37 cellular contexts compared by ENCODE assay signal in the genomic region with DNA sequence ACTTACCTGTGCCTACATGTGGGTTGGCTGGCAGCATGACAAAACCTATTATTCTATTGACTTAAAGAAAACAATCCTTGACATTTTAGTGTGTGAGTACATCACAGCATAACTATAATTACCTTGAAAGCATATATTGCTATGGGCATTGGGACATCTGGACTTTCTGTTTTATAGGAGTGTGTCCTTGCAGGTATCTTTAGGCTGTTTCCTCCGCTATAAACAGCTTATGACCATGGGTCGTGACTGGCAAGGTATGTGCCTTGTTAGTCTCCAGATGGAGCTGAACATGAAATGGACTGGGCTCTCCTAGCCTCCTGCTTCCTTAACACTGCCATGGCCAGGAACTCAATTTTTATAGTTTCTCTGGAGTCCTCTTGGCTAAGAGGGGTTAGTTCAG.
"Had no signal": no experiment of that assay in that cellular context is flagged by ENCODE, and none has a peak within 500 bp of the region (broad histone marks: within the 10 kb centered on the region; RNA-seq: fewer than 3 reads in every experiment).

No MANE protein-coding gene starts in this region.

- H3K4me2 ChIP-seq: KMS-11, PC-9 had no signal

- H2AFZ ChIP-seq: PC-9 had no signal

- ATAC-seq: activated CD8-positive, alpha-beta T cell treated with anti-CD3 and anti-CD28 coated beads for 36 hours; activated T-cell treated with anti-CD3 and anti-CD28 coated beads, Interleukin-2, amount 50 U/mL, for 72 hours; activated T-helper 17 cell treated with anti-CD3 and anti-CD28 coated beads, Interleukin-2, amount 50 U/mL, for 72 hours; body of pancreas; Right ventricle myocardium inferior had no signal

- H3K27ac ChIP-seq: ascending aorta, body of pancreas, KMS-11, PC-9, RWPE1, WERI-Rb-1 had no signal

- H3K27me3 ChIP-seq: ascending aorta, body of pancreas had no signal

- H3K36me3 ChIP-seq: ascending aorta, WERI-Rb-1 had no signal

- H3K4me1 ChIP-seq: ascending aorta, body of pancreas had no signal

- H3K4me3 ChIP-seq: ascending aorta, body of pancreas, PC-9 had no signal

- FAIRE-seq: bronchial epithelial cell, RCC 7860 had no signal

- H3K9ac ChIP-seq: KMS-11 had no signal

- H3K9me3 ChIP-seq: ascending aorta, body of pancreas had no signal

- DNase-seq: activated CD4-positive, alpha-beta T cell treated with anti-CD3 and anti-CD28 coated beads, Interleukin-2, amount 10 ng/mL, durations not matched to agents 24 days and 14 days; activated CD4-positive, alpha-beta T cell treated with anti-CD3 and anti-CD28 coated beads, Interleukin-2, amount 50 U/mL, for 4 hours; activated CD4-positive, CD25-positive, alpha-beta regulatory T cell; activated CD8-positive, alpha-beta T cell treated with anti-CD3 and anti-CD28 coated beads for 36 hours; activated effector memory CD4-positive, alpha-beta T cell treated with anti-CD3 and anti-CD28 coated beads, Interleukin-2, amount 50 U/mL, for 16 hours; activated naive CD4-positive, alpha-beta T cell; activated naive CD4-positive, alpha-beta T cell treated with anti-CD3 and anti-CD28 coated beads, Interleukin-2, amount 50 U/mL, for 16 hours; activated naive CD8-positive, alpha-beta T cell treated with anti-CD3 and anti-CD28 coated beads, Interleukin-2, amount 10 ng/mL, durations not matched to agents 7 days and 5 days; activated T-cell treated with anti-CD3 and anti-CD28 coated beads, Interleukin-2, amount 50 U/mL, for 1 hour; activated T-cell treated with anti-CD3 and anti-CD28 coated beads, Interleukin-2, amount 50 U/mL, for 72 hours; amygdala; body of pancreas; caudate nucleus; cerebellar nuclear complex; NCI-H1092 treated with DMSO at 0.1 percent for 48 hours; NCI-H1417; NCI-H146; NCI-H187; NCI-H2029 treated with DMSO at 0.1 percent for 48 hours; NCI-H2107; NCI-H2171; NCI-H510A; NCI-H526; PC-9; SIG-M5; SW 1271; T-helper 1 cell; T-helper 2 cell; T-helper 9 cell; WERI-Rb-1 had no signal
